Comparison of ENCODE assay signal across 14 cellular contexts in genomic region chr19:16463991-16464575, GRCh38. TPM values are rescaled to one million over a fixed set of nuclear protein-coding genes. Genes with fewer than 3 reads are reported as not detected.
DNase-seq lines count a peak whose midpoint lies in the region; ATAC-seq, FAIRE-seq and TF ChIP-seq lines count a peak whose summit lies in the region.
"Had no signal": no experiment of that assay in that cellular context is flagged by ENCODE, and none has a peak within 500 bp of the region (broad histone marks: within the 10 kb centered on the region; RNA-seq: fewer than 3 reads in every experiment).

No MANE protein-coding gene starts in this region.

- DNase-seq in HTR-8/SVneo (ENCODE audit: insufficient read length, low spot score) (peak; percentile 67), hepatic stellate cell (ENCODE audit: low spot score) (peak; percentile 36), midbrain (lab: John Stamatoyannopoulos, UW) (no peak), endothelial cell (ENCODE audit: low spot score) (no peak)
- DNase-seq: activated naive CD4-positive, alpha-beta T cell treated with anti-CD3 and anti-CD28 coated beads, Interleukin-2, amount 50 U/mL, for 16 hours; effector memory CD4-positive, alpha-beta T cell; KG1; naive thymus-derived CD8-positive, alpha-beta T cell; stimulated activated CD4-positive, alpha-beta T cell treated with anti-CD3 and anti-CD28 coated beads, Interleukin-2, amount 100 ng/mL, for 48 hours; substantia nigra had no signal

- peaks cover 16% of the 10 kb centered on the region for H3K27me3 Mint-ChIP-seq in endothelial cell (ENCODE audit: unreplicated experiment)
- H3K27me3 Mint-ChIP-seq: naive thymus-derived CD8-positive, alpha-beta T cell had no signal

- ATAC-seq in HG03354 (IDR thresholded peaks at IDR 0.05; ENCODE audit: poor library complexity, severe bottlenecking, unreplicated experiment) = no peak
- ATAC-seq: naive thymus-derived CD8-positive, alpha-beta T cell had no signal

- H3K4me3 Mint-ChIP-seq in endothelial cell (ENCODE audit: unreplicated experiment) = no peak overlapping the region

- no peaks in the 10 kb centered on the region for H3K9me3 ChIP-seq in skeletal muscle satellite cell (replicated peaks; ENCODE audit: low read length)

- H3K27me3 ChIP-seq in skeletal muscle satellite cell (ENCODE audit: control insufficient read depth, insufficient read depth, low read length) = no peaks in the 10 kb centered on the region

- H3K4me1 ChIP-seq in skeletal muscle satellite cell (ENCODE audit: control insufficient read depth, insufficient read depth, low read length) = peaks cover 29% of the 10 kb centered on the region

- peak overlapping the region; percentile 67 for H3K27ac ChIP-seq in VCaP
- H3K27ac ChIP-seq: SK-N-MC had no signal

- no peaks in the 10 kb centered on the region for H3K36me3 ChIP-seq in skeletal muscle satellite cell (ENCODE audit: insufficient read depth, low read length)

- H3K9ac ChIP-seq in skeletal muscle satellite cell (ENCODE audit: low read depth, low read length) = no peak overlapping the region

- peak; percentile 48 for FAIRE-seq in HTR-8/SVneo (lab: Jason Lieb, UNC)

- H3K27ac Mint-ChIP-seq in endothelial cell (ENCODE audit: unreplicated experiment) = no peak overlapping the region

- H3K9me3 Mint-ChIP-seq in endothelial cell (ENCODE audit: unreplicated experiment) = no peaks in the 10 kb centered on the region
- H3K9me3 Mint-ChIP-seq: naive thymus-derived CD8-positive, alpha-beta T cell had no signal

- H3K4me3 ChIP-seq in skeletal muscle satellite cell (ENCODE audit: low read length) = no peak overlapping the region
- H3K4me3 ChIP-seq: SK-N-MC had no signal

- peaks cover 9% of the 10 kb centered on the region for H3K36me3 Mint-ChIP-seq in endothelial cell (ENCODE audit: low read depth, unreplicated experiment)

- peaks cover 20% of the 10 kb centered on the region for H3K4me1 Mint-ChIP-seq in endothelial cell (ENCODE audit: unreplicated experiment)

- TF ChIP-seq CTCF in VCaP (conservative IDR thresholded peaks at IDR 0.05) = no peak
- no peak for TF ChIP-seq CTCF in endothelial cell (IDR thresholded peaks at IDR 0.05; ENCODE audit: unreplicated experiment)

- peak overlapping the region; percentile 40 for H3K4me2 ChIP-seq in skeletal muscle satellite cell (ENCODE audit: low read length)

RNA-seq across cellular contexts. Expression of gene EPS15L1, which starts 7.7 kb away (rescaled TPM):
- total RNA-seq in skeletal muscle satellite cell (2012; rRNA removed) = 13.3 and 14.4 TPM in 2 replicates
- 34.5 TPM for total RNA-seq in endothelial cell (ENCODE audit: unreplicated experiment)

RNA-seq across cellular contexts. Expression of gene CALR3, which starts 31.9 kb away (rescaled TPM):
- 0.25 TPM in 1 of 2 replicates, not detected in the other for total RNA-seq in skeletal muscle satellite cell (2012; rRNA removed)
- total RNA-seq in endothelial cell (ENCODE audit: unreplicated experiment) = not detected
- total RNA-seq: naive thymus-derived CD8-positive, alpha-beta T cell had no signal

RNA-seq across cellular contexts. Expression of gene C19orf44, which starts 32.1 kb away (rescaled TPM):
- 3.7 and 3.8 TPM in 2 replicates for total RNA-seq in skeletal muscle satellite cell (2012; rRNA removed)
- 3.7 TPM for total RNA-seq in endothelial cell (ENCODE audit: unreplicated experiment)

Comparison
In these comparisons a context has a peak if more than half of its experiments do, and no peak if none do; other contexts are left out.
1. DNase-seq: peak in HTR-8/SVneo (single experiment) and hepatic stellate cell (single experiment); none in midbrain (single experiment) and endothelial cell (single experiment).